ENCODE assay signal across 8 cellular contexts in genomic region chr7:149496642-149497391, GRCh38. TPM values are rescaled to one million over a fixed set of nuclear protein-coding genes. Genes with fewer than 3 reads are reported as not detected.
DNase-seq lines count a peak whose midpoint lies in the region; ATAC-seq and TF ChIP-seq lines count a peak whose summit lies in the region.

No MANE protein-coding gene starts in this region.

- peak; percentile 66 for DNase-seq in DND-41
- peak; percentile 54 for DNase-seq in activated CD4-positive, alpha-beta T cell treated with anti-CD3 and anti-CD28 coated beads, Interleukin-2, amount 10 ng/mL, durations not matched to agents 7 days and 5 days
- peak; percentile 31 to 38 for DNase-seq in memory B cell (ENCODE audit: low spot score in 2 of 2)
- peak; percentile 68 for DNase-seq in stimulated activated CD8-positive, alpha-beta memory T cell treated with anti-CD3 and anti-CD28 coated beads, Interleukin-4, amount 100 ng/mL, for 48 hours
- DNase-seq in NCI-H187 treated with DMSO at 0.1 percent for 48 hours (lab: John Stamatoyannopoulos, UW) = no peak

- ATAC-seq in DND-41 (ENCODE audit: insufficient read depth, low read depth) (peak; percentile 57), GM21529 (IDR thresholded peaks at IDR 0.05; ENCODE audit: unreplicated experiment) (peak; percentile 31), memory B cell (ENCODE audit: low read depth) (peak; percentile 38)

- H2AFZ ChIP-seq in DND-41 (ENCODE audit: low read depth, low read length) = peak overlapping the region; percentile 83

- H3K4me1 ChIP-seq in DND-41 (ENCODE audit: insufficient read depth, low read length) = peaks cover 29% of the 10 kb centered on the region
- H3K4me1 ChIP-seq in duodenal mucosa (ENCODE audit: control insufficient read depth in 1 of 2, insufficient read depth in 2 of 2, low read length in 2 of 2) = peaks cover 9 to 11% of the 10 kb centered on the region in 2 donors

- H3K4me3 ChIP-seq in DND-41 (ENCODE audit: low read depth in 1 of 2, low read length in 2 of 2) (peak overlapping the region; percentile 90 to 97), duodenal mucosa (ENCODE audit: low read depth in 1 of 2, low read length in 2 of 2) (peak overlapping the region; percentile 77 to 85)

- H3K4me3 Mint-ChIP-seq in IgD-negative memory B cell (peak overlapping the region; percentile 92 to 99 (median 96)), memory B cell (peak overlapping the region; percentile 95)
- H3K4me3 Mint-ChIP-seq in activated CD4-positive, alpha-beta T cell treated with anti-CD3 and anti-CD28 coated beads, Interleukin-2, amount 10 ng/mL, durations not matched to agents 7 days and 5 days = peak overlapping the region; percentile 97

- H3K27ac Mint-ChIP-seq in IgD-negative memory B cell (peak overlapping the region; percentile 90 to 96 (median 90)), memory B cell (peak overlapping the region; percentile 97)
- peak overlapping the region; percentile 97 for H3K27ac Mint-ChIP-seq in activated CD4-positive, alpha-beta T cell treated with anti-CD3 and anti-CD28 coated beads, Interleukin-2, amount 10 ng/mL, durations not matched to agents 7 days and 5 days

- H3K9ac ChIP-seq in DND-41 (ENCODE audit: low read depth, low read length) (peak overlapping the region; percentile 72), duodenal mucosa (ENCODE audit: low read depth in 1 of 2, low read length in 2 of 2) (peak overlapping the region; percentile 74 to 77)

- peaks cover 15% of the 10 kb centered on the region; the same call in 1 of the 2 replicates for H4K20me1 ChIP-seq in DND-41 (ENCODE audit: insufficient read depth, low read length)

- CTCF ChIA-PET in activated CD4-positive, alpha-beta T cell treated with anti-CD3 and anti-CD28 coated beads, Interleukin-2, amount 10 ng/mL, durations not matched to agents 7 days and 5 days (lab: Charles Lee) = interaction anchor here (1.9 to 3.1 kb wide), 2 partner anchors 37 to 128 kb away, joined by 6 to 14 read pairs; partner anchors contain the start of gene ZNF777

- peaks cover 17 to 27% (median 22%) of the 10 kb centered on the region in 3 donors for H3K4me1 Mint-ChIP-seq in IgD-negative memory B cell
- H3K4me1 Mint-ChIP-seq in activated CD4-positive, alpha-beta T cell treated with anti-CD3 and anti-CD28 coated beads, Interleukin-2, amount 10 ng/mL, durations not matched to agents 7 days and 5 days = peaks cover 46% of the 10 kb centered on the region
- peaks cover 23% of the 10 kb centered on the region for H3K4me1 Mint-ChIP-seq in memory B cell

- H3K9me3 ChIP-seq in DND-41 (ENCODE audit: insufficient read depth, low read length, severe bottlenecking) = no peaks in the 10 kb centered on the region
- no peaks in the 10 kb centered on the region for H3K9me3 ChIP-seq in duodenal mucosa (ENCODE audit: control insufficient read depth in 1 of 2, low read length in 2 of 2)

- POLR2A ChIA-PET in activated CD4-positive, alpha-beta T cell treated with anti-CD3 and anti-CD28 coated beads, Interleukin-2, amount 10 ng/mL, durations not matched to agents 7 days and 5 days (lab: Charles Lee) = interaction anchor here (0.6 kb wide), 1 partner anchor 45 kb away, joined by 3 read pairs; no protein-coding TSS in a partner anchor

- H3K4me2 ChIP-seq in DND-41 (ENCODE audit: insufficient read depth, low read length) = peak overlapping the region; percentile 80

- H3K27me3 Mint-ChIP-seq in IgD-negative memory B cell (no peaks in the 10 kb centered on the region), memory B cell (no peaks in the 10 kb centered on the region)
- peaks cover 3% of the 10 kb centered on the region for H3K27me3 Mint-ChIP-seq in activated CD4-positive, alpha-beta T cell treated with anti-CD3 and anti-CD28 coated beads, Interleukin-2, amount 10 ng/mL, durations not matched to agents 7 days and 5 days

- H3K27me3 ChIP-seq in DND-41 (ENCODE audit: insufficient read depth, low read length, poor library complexity) (no peaks in the 10 kb centered on the region), duodenal mucosa (ENCODE audit: control insufficient read depth in 1 of 2, insufficient read depth in 2 of 2, low read length in 2 of 2) (no peaks in the 10 kb centered on the region)

- TF ChIP-seq CTCF in DND-41 (IDR thresholded peaks at IDR 0.05; ENCODE audit: borderline replicate concordance, extremely low read depth, low read length, poor library complexity, severe bottlenecking) = no peak

- H3K36me3 ChIP-seq in DND-41 (ENCODE audit: insufficient read depth, low read length) = peaks cover 42% of the 10 kb centered on the region
- H3K36me3 ChIP-seq in duodenal mucosa (ENCODE audit: control insufficient read depth in 1 of 2, insufficient read depth in 2 of 2, low read length in 2 of 2) = peaks cover 13 to 24% of the 10 kb centered on the region in 2 donors

- H3K9me3 Mint-ChIP-seq in IgD-negative memory B cell = no peaks in the 10 kb centered on the region
- H3K9me3 Mint-ChIP-seq in activated CD4-positive, alpha-beta T cell treated with anti-CD3 and anti-CD28 coated beads, Interleukin-2, amount 10 ng/mL, durations not matched to agents 7 days and 5 days = no peaks in the 10 kb centered on the region
- H3K9me3 Mint-ChIP-seq in memory B cell = no peaks in the 10 kb centered on the region

- H3K79me2 ChIP-seq in DND-41 (ENCODE audit: insufficient read depth, low read length) = peaks cover 31% of the 10 kb centered on the region

- H3K36me3 Mint-ChIP-seq in IgD-negative memory B cell (no peaks in the 10 kb centered on the region), memory B cell (peaks cover 8% of the 10 kb centered on the region)
- H3K36me3 Mint-ChIP-seq in activated CD4-positive, alpha-beta T cell treated with anti-CD3 and anti-CD28 coated beads, Interleukin-2, amount 10 ng/mL, durations not matched to agents 7 days and 5 days (ENCODE audit: low read depth) = peaks cover 26% of the 10 kb centered on the region

- peak overlapping the region; percentile 80 for H3K27ac ChIP-seq in DND-41 (ENCODE audit: low read length)
- H3K27ac ChIP-seq in duodenal mucosa (ENCODE audit: low read depth, low read length) = peak overlapping the region; percentile 56

RNA-seq across cellular contexts. Expression of gene ZNF746, which starts 0.8 kb away (rescaled TPM):
- 8.5 TPM for polyA plus RNA-seq in IgD-negative memory B cell
- 10 to 100 TPM; 21.0 to 21.9 TPM for total RNA-seq in activated CD4-positive, alpha-beta T cell treated with anti-CD3 and anti-CD28 coated beads, Interleukin-2, amount 10 ng/mL, durations not matched to agents 7 days and 5 days

RNA-seq across cellular contexts. Expression of gene ZNF777, which starts 36.0 kb away (rescaled TPM):
- polyA plus RNA-seq in IgD-negative memory B cell = 3.0 TPM
- total RNA-seq in activated CD4-positive, alpha-beta T cell treated with anti-CD3 and anti-CD28 coated beads, Interleukin-2, amount 10 ng/mL, durations not matched to agents 7 days and 5 days = 10 to 100 TPM; 14.9 to 15.1 TPM
